In the genomic region with DNA sequence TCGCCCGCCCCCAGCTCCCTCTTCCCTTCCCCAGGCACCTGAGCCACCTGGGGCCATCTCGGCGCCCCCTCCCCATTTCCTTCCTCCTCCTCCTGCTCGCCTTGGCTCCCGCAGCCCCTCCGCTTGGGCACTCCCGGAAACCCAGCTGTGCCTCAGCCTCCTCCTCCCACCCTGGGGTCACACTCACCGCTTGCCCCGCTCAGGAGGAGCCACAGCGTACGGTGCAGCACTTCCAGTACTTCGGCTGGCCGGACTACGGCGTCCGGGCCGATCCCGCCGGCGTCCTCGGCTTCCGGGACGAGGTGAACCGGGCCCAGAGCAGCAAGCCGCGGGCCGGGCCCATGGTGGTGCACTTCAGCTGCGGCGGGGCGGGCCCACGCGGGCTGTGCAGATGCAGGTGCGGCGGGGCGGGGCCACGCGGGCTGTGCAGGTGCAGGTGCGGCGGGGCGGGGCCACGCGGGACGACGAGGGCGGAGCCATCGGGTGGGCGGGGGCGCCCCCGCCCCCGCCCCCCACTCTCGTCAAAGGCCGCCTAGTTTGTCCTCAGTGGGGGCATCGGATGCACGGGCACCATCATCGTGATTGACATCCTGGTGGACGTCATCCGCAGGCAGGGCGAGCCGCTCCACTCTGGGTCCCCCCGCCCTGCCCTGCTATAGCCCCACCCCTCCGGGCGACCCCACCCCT, we compare ENCODE assay signal across 7 cellular contexts. TPM values are rescaled to one million over a fixed set of nuclear protein-coding genes. Genes with fewer than 3 reads are reported as not detected.
DNase-seq lines count a peak whose midpoint lies in the region; ATAC-seq, FAIRE-seq and TF ChIP-seq lines count a peak whose summit lies in the region.
"Had no signal": no experiment of that assay in that cellular context is flagged by ENCODE, and none has a peak within 500 bp of the region (broad histone marks: within the 10 kb centered on the region; RNA-seq: fewer than 3 reads in every experiment).

No MANE protein-coding gene starts in this region.

- peak overlapping the region; percentile 83 for H3K9ac ChIP-seq in PC-3 (ENCODE audit: low read length)

- no peaks in the 10 kb centered on the region for H3K9me3 ChIP-seq in PC-3 (ENCODE audit: low read length)

- no peak overlapping the region for H2AFZ ChIP-seq in PC-3 (ENCODE audit: low read length)

- peaks cover 21% of the 10 kb centered on the region for H3K79me2 ChIP-seq in PC-3 (ENCODE audit: low read length)

- TF ChIP-seq CTCF in PC-3 (conservative IDR thresholded peaks at IDR 0.05; ENCODE audit: low read depth, low read length) (no peak), lower leg skin (IDR thresholded peaks at IDR 0.05) (no peak)

- peak overlapping the region; percentile 42 for H3K27ac Mint-ChIP-seq in stimulated activated naive B cell treated with anti-CD40 and anti-IgM and Interleukin-4, amounts not matched to agents 10 μg/mL and 1 μg/mL and 100 μg/mL, for 72 hours

- peak overlapping the region; percentile 84 to 87 for H3K4me3 Mint-ChIP-seq in stimulated activated naive B cell treated with anti-CD40 and anti-IgM and Interleukin-4, amounts not matched to agents 10 μg/mL and 1 μg/mL and 100 μg/mL, for 72 hours

- H3K4me2 ChIP-seq in PC-3 (ENCODE audit: low read length), result peak overlapping the region; percentile 93

- H3K27ac ChIP-seq in PC-3 (ENCODE audit: low read length), result peak overlapping the region; percentile 60

- intact Hi-C loops in PC-3 (cut with micrococcal nuclease), result loop anchor here (10.0 kb wide), 1 partner anchor 546 kb away; a partner anchor contains a TSS
- intact Hi-C loops in lower leg skin (cut with DNase I; ENCODE audit: low total_unique reads), result no loop called here

- BruUV-seq in PC-3 (replicated peaks; lab: Mats Ljungman, UMichigan), result no TSS peak

- H3K4me1 Mint-ChIP-seq in stimulated activated naive B cell treated with anti-CD40 and anti-IgM and Interleukin-4, amounts not matched to agents 10 μg/mL and 1 μg/mL and 100 μg/mL, for 72 hours, result peaks cover 31 to 46% of the 10 kb centered on the region in 2 donors

- peaks cover 6% of the 10 kb centered on the region for H3F3A ChIP-seq in PC-3 (ENCODE audit: low read length, unreplicated experiment)

- WGBS in lower leg skin, 2 donors, result 2 to 3% methylated on average over 34 to 40 of the region's 63 CpGs

- peaks cover 18% of the 10 kb centered on the region for H4K20me1 ChIP-seq in PC-3 (ENCODE audit: low read length)

- FAIRE-seq in GM19239 (lab: Jason Lieb, UNC), result peak; percentile 80

- H3K4me1 ChIP-seq in PC-3 (ENCODE audit: insufficient read depth, low read length), result peaks cover 61% of the 10 kb centered on the region

- no peaks in the 10 kb centered on the region for H3K9me2 ChIP-seq in PC-3 (replicated peaks; ENCODE audit: low read length)

- ATAC-seq in PC-3, result peak; percentile 20
- ATAC-seq in stimulated activated naive B cell treated with anti-CD40 and anti-IgM and Interleukin-4, amounts not matched to agents 10 μg/mL and 1 μg/mL and 100 μg/mL, for 72 hours (replicated peaks), result peak; percentile 17 to 33

- no peaks in the 10 kb centered on the region for H3K9me3 Mint-ChIP-seq in stimulated activated naive B cell treated with anti-CD40 and anti-IgM and Interleukin-4, amounts not matched to agents 10 μg/mL and 1 μg/mL and 100 μg/mL, for 72 hours

- no peaks in the 10 kb centered on the region for H3K27me3 ChIP-seq in PC-3 (ENCODE audit: low read length)

- H3K36me3 ChIP-seq in PC-3 (ENCODE audit: low read depth, low read length), result no peaks in the 10 kb centered on the region; the same call in 1 of the 2 replicates

- POLR2A ChIA-PET in PC-3 (lab: Charles Lee; ENCODE audit: unreplicated experiment), result interaction anchor here (0.8 to 1.0 kb wide), 2 partner anchors 11 kb away, joined by 3 read pairs; no protein-coding TSS in a partner anchor

- CTCF ChIA-PET in PC-3 (lab: Charles Lee), result interaction anchor here (0.6 to 1.1 kb wide), 3 partner anchors 10 to 84 kb away, joined by 3 to 6 read pairs (median 6); a partner anchor contains a TSS

- peaks cover 0 to 7% of the 10 kb centered on the region in 2 donors for H3K27me3 Mint-ChIP-seq in stimulated activated naive B cell treated with anti-CD40 and anti-IgM and Interleukin-4, amounts not matched to agents 10 μg/mL and 1 μg/mL and 100 μg/mL, for 72 hours

- peak; percentile 84 for DNase-seq in GM19239 (ENCODE audit: insufficient read length, low spot score)
- peak; percentile 93 for DNase-seq in PC-3
- peak; percentile 62 for DNase-seq in effector CD8-positive, alpha-beta T cell (lab: John Stamatoyannopoulos, UW)
- DNase-seq in stimulated activated naive B cell treated with anti-CD40 and anti-IgM and Interleukin-4, amounts not matched to agents 10 μg/mL and 1 μg/mL and 100 μg/mL, for 72 hours, result no peak
- no peak for DNase-seq in lower leg skin (ENCODE audit: low spot score in 2 of 2)
- no peak for DNase-seq in kidney glomerular epithelial cell (lab: John Stamatoyannopoulos, UW)

- H3K4me3 ChIP-seq in PC-3 (ENCODE audit: low read length) (peak overlapping the region; percentile 75), lower leg skin (ENCODE audit: low read depth, poor library complexity, severe bottlenecking) (no peak overlapping the region)

- H3K36me3 Mint-ChIP-seq in stimulated activated naive B cell treated with anti-CD40 and anti-IgM and Interleukin-4, amounts not matched to agents 10 μg/mL and 1 μg/mL and 100 μg/mL, for 72 hours, result peaks cover 7 to 14% of the 10 kb centered on the region in 2 donors

- no peak for TF ChIP-seq POLR2A in lower leg skin (IDR thresholded peaks at IDR 0.05)

RNA-seq across cellular contexts. Expression of a gene that starts 5.6 kb away (rescaled TPM):
- 147 and 171 TPM in 2 replicates for total RNA-seq in PC-3 (2014; rRNA removed)
- 10 to 100 TPM in 2 of 4 donors, 1 to 10 TPM in 2; 9.4 to 19.5 (median 10.5) TPM for total RNA-seq in lower leg skin
- total RNA-seq: T-helper 2 cell treated with Interferon-gamma antibody and Interleukin-4, amounts not matched to agents 100 ng/mL and 5 ng/mL, for 36 hours had no signal

RNA-seq across cellular contexts. Expression of a gene that starts 47.4 kb away (rescaled TPM):
- total RNA-seq in PC-3 (2014; rRNA removed) (61.7 and 78.0 TPM in 2 replicates), lower leg skin (10 to 100 TPM; 16.1 to 36.0 (median 21.5) TPM)

RNA-seq across cellular contexts. Expression of a gene that starts 48.6 kb away (rescaled TPM):
- 273 and 377 TPM in 2 replicates for total RNA-seq in PC-3 (2014; rRNA removed)
- total RNA-seq in lower leg skin, result 10 to 100 TPM; 36.9 to 55.8 (median 54.6) TPM

RNA-seq across cellular contexts. Expression of a gene that starts 55.2 kb away (rescaled TPM):
- total RNA-seq in PC-3 (2014; rRNA removed) (749 and 758 TPM in 2 replicates), lower leg skin (10 to 100 TPM in 1 of 4 donors, 1 to 10 TPM in 3; 3.6 to 12.9 (median 6.0) TPM)

Comparison
In these comparisons a context has a peak if more than half of its experiments do, and no peak if none do; other contexts are left out.
1. DNase-seq: peak in GM19239 (single experiment), PC-3 (single experiment) and effector CD8-positive, alpha-beta T cell (single experiment); none in stimulated activated naive B cell treated with anti-CD40 and anti-IgM and Interleukin-4, amounts not matched to agents 10 μg/mL and 1 μg/mL and 100 μg/mL, for 72 hours (single experiment), lower leg skin (0 of 2) and kidney glomerular epithelial cell (single experiment).